ENCODE assay signal across 1 cellular context in the genomic region with DNA sequence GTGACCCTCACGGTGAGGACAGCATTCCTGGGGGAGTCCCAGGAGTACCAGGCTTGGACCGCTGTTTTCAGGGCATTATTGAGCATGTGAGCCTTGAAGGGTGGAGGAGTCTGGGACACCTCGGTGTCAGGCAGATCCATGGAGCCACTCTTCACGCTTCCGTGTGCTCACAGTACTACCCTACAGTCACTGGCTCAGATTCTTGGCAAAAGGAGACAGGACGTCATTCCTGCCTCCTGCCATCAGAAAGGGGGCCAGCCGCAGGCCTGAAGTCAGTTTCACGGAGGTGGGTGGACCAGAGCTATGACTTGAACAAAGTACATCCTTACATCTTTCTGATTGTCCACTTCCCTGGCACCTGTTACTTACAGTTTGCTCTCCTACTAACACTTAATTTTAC.
TF ChIP-seq lines count a peak whose summit lies in the region.

No MANE protein-coding gene starts in this region.

TF ChIP-seq in SK-N-SH, 30 proteins besides CTCF, POLR2A, EP300 and RAD21 (continued from another document):
- TF ChIP-seq, protein P1, sequence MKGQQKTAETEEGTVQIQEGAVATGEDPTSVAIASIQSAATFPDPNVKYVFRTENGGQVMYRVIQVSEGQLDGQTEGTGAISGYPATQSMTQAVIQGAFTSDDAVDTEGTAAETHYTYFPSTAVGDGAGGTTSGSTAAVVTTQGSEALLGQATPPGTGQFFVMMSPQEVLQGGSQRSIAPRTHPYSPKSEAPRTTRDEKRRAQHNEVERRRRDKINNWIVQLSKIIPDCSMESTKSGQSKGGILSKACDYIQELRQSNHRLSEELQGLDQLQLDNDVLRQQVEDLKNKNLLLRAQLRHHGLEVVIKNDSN (IDR thresholded peaks at IDR 0.05; ENCODE audit: borderline replicate concordance, low read depth): no peak
- TF ChIP-seq, protein P2, sequence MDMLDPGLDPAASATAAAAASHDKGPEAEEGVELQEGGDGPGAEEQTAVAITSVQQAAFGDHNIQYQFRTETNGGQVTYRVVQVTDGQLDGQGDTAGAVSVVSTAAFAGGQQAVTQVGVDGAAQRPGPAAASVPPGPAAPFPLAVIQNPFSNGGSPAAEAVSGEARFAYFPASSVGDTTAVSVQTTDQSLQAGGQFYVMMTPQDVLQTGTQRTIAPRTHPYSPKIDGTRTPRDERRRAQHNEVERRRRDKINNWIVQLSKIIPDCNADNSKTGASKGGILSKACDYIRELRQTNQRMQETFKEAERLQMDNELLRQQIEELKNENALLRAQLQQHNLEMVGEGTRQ (IDR thresholded peaks at IDR 0.05; ENCODE audit: borderline replicate concordance, low read depth, low read length): no peak
- no peak for TF ChIP-seq FOXJ3 (CRISPR knock-in tag; IDR thresholded peaks at IDR 0.05)
- no peak for TF ChIP-seq MEF2A (IDR thresholded peaks at IDR 0.05; ENCODE audit: borderline replicate concordance, low read depth)
- no peak for TF ChIP-seq NFIC (IDR thresholded peaks at IDR 0.05; ENCODE audit: borderline replicate concordance)
TF ChIP-seq in SK-N-SH: peak in this region for 0.
